In genomic region chr6:31354248-31354647, GRCh38 we compare ENCODE assay signal across 15 cellular contexts. TPM values are rescaled to one million over a fixed set of nuclear protein-coding genes. Genes with fewer than 3 reads are reported as not detected.
DNase-seq lines count a peak whose midpoint lies in the region; FAIRE-seq and TF ChIP-seq lines count a peak whose summit lies in the region.
"Had no signal": no experiment of that assay in that cellular context is flagged by ENCODE, and none has a peak within 500 bp of the region (broad histone marks: within the 10 kb centered on the region; RNA-seq: fewer than 3 reads in every experiment).

No MANE protein-coding gene starts in this region.

- no peak overlapping the region for H3K27ac ChIP-seq in OCI-LY3 (ENCODE audit: low read length)
- no peak overlapping the region for H3K27ac ChIP-seq in coronary artery
- H3K27ac ChIP-seq in small intestine (ENCODE audit: low read depth in 1 of 2, low read length in 1 of 2): no peak overlapping the region
- H3K27ac ChIP-seq in hepatocyte: no peak overlapping the region
- no peak overlapping the region for H3K27ac ChIP-seq in SJCRH30
- H3K27ac ChIP-seq: KMS-11, ovary, RWPE1 had no signal

- no peak for FAIRE-seq in small intestine (lab: Jason Lieb, UNC)

- peak; percentile 39 for DNase-seq in activated T-cell treated with anti-CD3 and anti-CD28 coated beads, Interleukin-2, amount 50 U/mL, for 1 hour
- DNase-seq in activated T-cell treated with anti-CD3 and anti-CD28 coated beads for 4 hours (no peak), coronary artery (ENCODE audit: low spot score) (no peak), small intestine (no peak), hepatocyte (ENCODE audit: low spot score) (no peak), SJCRH30 (no peak), NCI-H146 treated with DMSO at 0.1 percent for 48 hours (lab: John Stamatoyannopoulos, UW; ENCODE audit: unreplicated experiment) (no peak)
- DNase-seq: activated CD4-positive, CD25-positive, alpha-beta regulatory T cell treated with anti-CD3 and anti-CD28 coated beads, Interleukin-2, amount 50 U/mL, for 72 hours; esophagus squamous epithelium; GOT3; NCI-H345 had no signal

- H3K79me2 ChIP-seq in OCI-LY3 (ENCODE audit: low read length) (peaks cover 26% of the 10 kb centered on the region), hepatocyte (no peaks in the 10 kb centered on the region)

- H2AFZ ChIP-seq in OCI-LY3 (ENCODE audit: low read depth, low read length) (no peak overlapping the region), hepatocyte (no peak overlapping the region)

- H3K4me1 ChIP-seq in OCI-LY3 (ENCODE audit: low read length) (peaks cover 30% of the 10 kb centered on the region), small intestine (ENCODE audit: control insufficient read depth in 2 of 2, insufficient read depth in 1 of 2, low read depth in 1 of 2, low read length in 1 of 2) (peaks cover 0 to 2% of the 10 kb centered on the region in 2 donors), hepatocyte (ENCODE audit: insufficient read depth) (no peaks in the 10 kb centered on the region), SJCRH30 (no peaks in the 10 kb centered on the region)

- peak overlapping the region; percentile 92; the same call in 1 of the 2 replicates for H3K4me2 ChIP-seq in OCI-LY3 (ENCODE audit: low read length)
- no peak overlapping the region for H3K4me2 ChIP-seq in hepatocyte
- H3K4me2 ChIP-seq: KMS-11 had no signal

- H3K36me3 ChIP-seq in OCI-LY3 (replicated peaks; ENCODE audit: low read depth, low read length) (peaks cover 29% of the 10 kb centered on the region), small intestine (ENCODE audit: control insufficient read depth in 2 of 2, insufficient read depth in 2 of 2, low read length in 2 of 2) (peaks cover 13 to 17% of the 10 kb centered on the region in 2 donors), hepatocyte (replicated peaks; ENCODE audit: insufficient read depth, low read depth) (no peaks in the 10 kb centered on the region), SJCRH30 (no peaks in the 10 kb centered on the region)
- H3K36me3 ChIP-seq: ovary had no signal

- whole genome bisulfite sequencing in small intestine, 3 donors: 43 to 58% (median 51%) methylated on average over 9 of the region's 9 CpGs
- 73% methylated on average over 9 of the region's 9 CpGs for WGBS in hepatocyte (ENCODE audit: low lambda C conversion rate, missing lambda C conversion rate)

- TF ChIP-seq CTCF in OCI-LY3 (IDR thresholded peaks at IDR 0.05; ENCODE audit: low read depth, low read length) (no peak), coronary artery (IDR thresholded peaks at IDR 0.05) (no peak), hepatocyte (IDR thresholded peaks at IDR 0.05; ENCODE audit: poor library complexity) (no peak)

- H3K9ac ChIP-seq in OCI-LY3 (ENCODE audit: low read length): no peak overlapping the region
- H3K9ac ChIP-seq: KMS-11 had no signal

- H3K9me3 ChIP-seq in OCI-LY3 (ENCODE audit: insufficient read depth, low read length): no peaks in the 10 kb centered on the region
- H3K9me3 ChIP-seq in small intestine (ENCODE audit: control insufficient read depth, low read depth): no peaks in the 10 kb centered on the region
- no peaks in the 10 kb centered on the region for H3K9me3 ChIP-seq in hepatocyte (ENCODE audit: low read depth)
- H3K9me3 ChIP-seq in SJCRH30 (replicated peaks): no peaks in the 10 kb centered on the region
- H3K9me3 ChIP-seq: esophagus squamous epithelium, ovary had no signal

- H3K4me3 ChIP-seq in OCI-LY3 (ENCODE audit: low read length) (0 out of 2 replicates have a peak overlapping the region, but pooled peaks have one; percentile 21), coronary artery (peak overlapping the region; percentile 83), small intestine (ENCODE audit: low read depth in 1 of 2, low read length in 2 of 2) (peak overlapping the region; percentile 48 to 95), hepatocyte (no peak overlapping the region), SJCRH30 (no peak overlapping the region)

- H3K27me3 ChIP-seq in OCI-LY3 (ENCODE audit: low read depth, low read length): no peaks in the 10 kb centered on the region
- H3K27me3 ChIP-seq in small intestine (ENCODE audit: control insufficient read depth in 2 of 2, insufficient read depth in 2 of 2, low read length in 2 of 2): no peaks in the 10 kb centered on the region
- H3K27me3 ChIP-seq in hepatocyte: peaks cover 5% of the 10 kb centered on the region
- no peaks in the 10 kb centered on the region for H3K27me3 ChIP-seq in SJCRH30
- H3K27me3 ChIP-seq: esophagus squamous epithelium, ovary had no signal

- H4K20me1 ChIP-seq in OCI-LY3 (ENCODE audit: insufficient read depth, low read length): peaks cover 38% of the 10 kb centered on the region
- H4K20me1 ChIP-seq in hepatocyte (ENCODE audit: insufficient read depth, poor library complexity, severe bottlenecking): no peaks in the 10 kb centered on the region

- H3K9me2 ChIP-seq in hepatocyte (replicated peaks; ENCODE audit: insufficient read depth): no peaks in the 10 kb centered on the region

RNA-seq across cellular contexts. Expression of gene HLA-B, which starts 2.7 kb away (rescaled TPM):
- polyA plus RNA-seq in small intestine: 1,000 to 10,000 TPM in 2 of 3 donors, 100 to 1,000 TPM in 1; 569 to 2,421 (median 1,749) TPM
- total RNA-seq in hepatocyte: 46.9 and 52.2 TPM in 2 replicates
- polyA plus RNA-seq in hepatocyte: 151 and 216 TPM in 2 replicates
- total RNA-seq in SJCRH30 (2014; rRNA removed; shearing (Covaris generic)): not detected in 2 replicates

RNA-seq across cellular contexts. Expression of gene MICA, which starts 49.1 kb away (rescaled TPM):
- polyA plus RNA-seq in small intestine (10 to 100 TPM; 12.5 to 28.6 (median 26.2) TPM), hepatocyte (41.9 and 43.8 TPM in 2 replicates)
- total RNA-seq in hepatocyte: 32.6 and 36.0 TPM in 2 replicates
- total RNA-seq in SJCRH30 (2014; rRNA removed; shearing (Covaris generic)): 6.8 and 7.7 TPM in 2 replicates

Comparison
In these comparisons a context has a peak if more than half of its experiments do, and no peak if none do; other contexts are left out.
1. H3K4me3 ChIP-seq: peak in OCI-LY3 (single experiment), coronary artery (single experiment) and small intestine (2 of 2); none in hepatocyte (single experiment) and SJCRH30 (single experiment).
2. RNA of gene HLA-B, which starts 2.7 kb away (total RNA-seq): 46.9 to 52.2 TPM in hepatocyte; not detected in SJCRH30; every median in the first group is over 10 times any median in the second.